8 cellular contexts compared by ENCODE assay signal in genomic region chr7:131040467-131040932, GRCh38.
DNase-seq lines count a peak whose midpoint lies in the region; ATAC-seq and TF ChIP-seq lines count a peak whose summit lies in the region.

No MANE protein-coding gene starts in this region.

- peaks cover 68% of the 10 kb centered on the region for H3K4me1 Mint-ChIP-seq in CD8-positive, alpha-beta T cell (ENCODE audit: low read depth)
- peaks cover 28% of the 10 kb centered on the region for H3K4me1 Mint-ChIP-seq in T-helper 2 cell treated with Interferon-gamma antibody and Interleukin-4, amounts not matched to agents 5 μg/mL and 100 μg/mL, for 36 hours (ENCODE audit: low read depth)

- no peaks in the 10 kb centered on the region for H3K27me3 ChIP-seq in CD8-positive, alpha-beta T cell (ENCODE audit: insufficient read depth, low read length)
- H3K27me3 ChIP-seq in colonic mucosa (no peaks in the 10 kb centered on the region), layer of hippocampus (ENCODE audit: control insufficient read depth, insufficient read depth, low read length) (no peaks in the 10 kb centered on the region)

- H3K4me1 ChIP-seq in CD8-positive, alpha-beta T cell (ENCODE audit: insufficient read depth, low read length): peaks cover 46% of the 10 kb centered on the region
- H3K4me1 ChIP-seq in colonic mucosa: peaks cover 3% of the 10 kb centered on the region

- H3K27me3 Mint-ChIP-seq in CD8-positive, alpha-beta T cell (ENCODE audit: low read depth): no peaks in the 10 kb centered on the region
- H3K27me3 Mint-ChIP-seq in T-helper 2 cell treated with Interferon-gamma antibody and Interleukin-4, amounts not matched to agents 5 μg/mL and 100 μg/mL, for 36 hours (ENCODE audit: low read depth): no peaks in the 10 kb centered on the region

- POLR2A ChIA-PET in CD8-positive, alpha-beta T cell (lab: Charles Lee): interaction anchor here (0.6 to 0.7 kb wide), 2 partner anchors 16 to 61 kb away, joined by 3 to 6 read pairs; no protein-coding TSS in a partner anchor

- peak overlapping the region; percentile 27 for H3K4me3 Mint-ChIP-seq in CD8-positive, alpha-beta T cell
- H3K4me3 Mint-ChIP-seq in T-helper 2 cell treated with Interferon-gamma antibody and Interleukin-4, amounts not matched to agents 5 μg/mL and 100 μg/mL, for 36 hours: peak overlapping the region; percentile 41

- no peaks in the 10 kb centered on the region for H3K9me3 Mint-ChIP-seq in CD8-positive, alpha-beta T cell
- H3K9me3 Mint-ChIP-seq in T-helper 2 cell treated with Interferon-gamma antibody and Interleukin-4, amounts not matched to agents 5 μg/mL and 100 μg/mL, for 36 hours: peaks cover 3% of the 10 kb centered on the region

- intact Hi-C loops in CD8-positive, alpha-beta T cell (cut with DNase I, micrococcal nuclease): loop anchor here (1.0 to 2.0 kb wide), 4 partner anchors 14 to 143 kb away; no protein-coding TSS in a partner anchor
- intact Hi-C loops in colonic mucosa (cut with DNase I): no loop called here

- CTCF ChIA-PET in CD8-positive, alpha-beta T cell (lab: Charles Lee): interaction anchor here (0.7 to 4.9 kb wide), 41 partner anchors 10 to 968 kb away, joined by 3 to 59 read pairs (median 4); no protein-coding TSS in a partner anchor

- peaks cover 39% of the 10 kb centered on the region for H3K36me3 Mint-ChIP-seq in CD8-positive, alpha-beta T cell
- H3K36me3 Mint-ChIP-seq in T-helper 2 cell treated with Interferon-gamma antibody and Interleukin-4, amounts not matched to agents 5 μg/mL and 100 μg/mL, for 36 hours (ENCODE audit: low read depth): peaks cover 3% of the 10 kb centered on the region

- H3K27ac ChIP-seq in CD8-positive, alpha-beta T cell (ENCODE audit: low read depth, low read length): no peak overlapping the region
- peak overlapping the region; percentile 49 for H3K27ac ChIP-seq in colonic mucosa
- H3K27ac ChIP-seq in layer of hippocampus (ENCODE audit: low read depth, low read length): peak overlapping the region; percentile 25

- peak overlapping the region in 1 of 2 donors; percentile 57 for H3K9ac ChIP-seq in colonic mucosa (ENCODE audit: low read depth in 2 of 2, low read length in 2 of 2)

- peak; percentile 54 for ATAC-seq in CD8-positive, alpha-beta T cell
- ATAC-seq in GM21825 (IDR thresholded peaks at IDR 0.05; ENCODE audit: unreplicated experiment): peak; percentile 67
- no peak for ATAC-seq in GM21737 (IDR thresholded peaks at IDR 0.05; ENCODE audit: unreplicated experiment)

- no peaks in the 10 kb centered on the region for H3K36me3 ChIP-seq in CD8-positive, alpha-beta T cell (ENCODE audit: insufficient read depth, low read length)
- H3K36me3 ChIP-seq in colonic mucosa: no peaks in the 10 kb centered on the region

- H3K4me3 ChIP-seq in CD8-positive, alpha-beta T cell (ENCODE audit: low read depth, low read length): no peak overlapping the region
- H3K4me3 ChIP-seq in colonic mucosa: no peak overlapping the region

- peak in 1 of 7 experiments; percentile 49 for DNase-seq in CD8-positive, alpha-beta T cell
- DNase-seq in NCI-H1694 (lab: John Stamatoyannopoulos, UW): peak; percentile 83
- no peak for DNase-seq in T-helper 2 cell treated with Interferon-gamma antibody and Interleukin-4, amounts not matched to agents 5 μg/mL and 100 μg/mL, for 36 hours (ENCODE audit: low spot score)
- peak; percentile 87 for DNase-seq in colonic mucosa
- DNase-seq in stimulated activated CD8-positive, alpha-beta memory T cell treated with anti-CD3 and anti-CD28 coated beads, Interleukin-4, amount 100 ng/mL, for 48 hours: peak; percentile 63

- peak overlapping the region; percentile 24 for H3K27ac Mint-ChIP-seq in CD8-positive, alpha-beta T cell
- H3K27ac Mint-ChIP-seq in T-helper 2 cell treated with Interferon-gamma antibody and Interleukin-4, amounts not matched to agents 5 μg/mL and 100 μg/mL, for 36 hours: no peak overlapping the region

- TF ChIP-seq CTCF in CD8-positive, alpha-beta T cell (IDR thresholded peaks at IDR 0.05): peak; percentile 94
- peak; percentile 86 for TF ChIP-seq CTCF in colonic mucosa (IDR thresholded peaks at IDR 0.05)

- H3K9me3 ChIP-seq in CD8-positive, alpha-beta T cell (ENCODE audit: low read length): no peaks in the 10 kb centered on the region
- H3K9me3 ChIP-seq in colonic mucosa: no peaks in the 10 kb centered on the region
